In the genomic region with DNA sequence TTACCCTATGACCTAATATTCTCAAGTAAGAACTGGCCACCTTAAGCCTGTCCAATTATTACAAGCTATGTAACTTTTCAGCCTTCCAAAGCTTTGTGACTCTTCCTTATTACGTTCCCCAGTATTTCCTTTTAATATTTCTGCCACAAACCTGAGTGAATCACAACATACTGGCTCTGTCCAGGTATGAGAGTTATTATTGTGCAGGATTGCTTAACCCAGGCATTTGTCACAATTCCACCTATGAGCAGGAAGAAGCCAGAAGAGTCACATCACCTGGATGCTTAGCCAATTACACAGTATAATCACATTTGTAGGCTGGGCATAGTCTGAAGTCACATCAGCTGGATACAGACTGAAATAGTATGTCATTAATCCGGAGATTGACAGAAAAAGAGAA, we compare ENCODE assay signal across 15 cellular contexts. TPM values are rescaled to one million over a fixed set of nuclear protein-coding genes. Genes with fewer than 3 reads are reported as not detected.
"Had no signal": no experiment of that assay in that cellular context is flagged by ENCODE, and none has a peak within 500 bp of the region (broad histone marks: within the 10 kb centered on the region; RNA-seq: fewer than 3 reads in every experiment).

No MANE protein-coding gene starts in this region.

RNA-seq across cellular contexts. Expression of a gene that starts 8.6 kb away (rescaled TPM):
- total RNA-seq: activated B cell treated with CpG ODN at 0.5 μM for 24 hours; activated CD4-positive, alpha-beta memory T cell treated with anti-CD3 and anti-CD28 coated beads for 36 hours; activated CD4-positive, alpha-beta memory T cell treated with anti-CD3 and anti-CD28 coated beads, Interleukin-2, amount 10 ng/mL, durations not matched to agents 7 days and 5 days; activated CD4-positive, alpha-beta T cell treated with anti-CD3 and anti-CD28 coated beads for 36 hours; activated CD4-positive, alpha-beta T cell treated with anti-CD3 and anti-CD28 coated beads, Interleukin-2, amount 10 ng/mL, durations not matched to agents 24 days and 14 days; activated CD4-positive, alpha-beta T cell treated with anti-CD3 and anti-CD28 coated beads, Interleukin-2, amount 10 ng/mL, durations not matched to agents 7 days and 5 days; activated CD8-positive, alpha-beta memory T cell treated with anti-CD3 and anti-CD28 coated beads for 36 hours; activated CD8-positive, alpha-beta memory T cell treated with anti-CD3 and anti-CD28 coated beads, Interleukin-2, amount 10 ng/mL, durations not matched to agents 7 days and 5 days; activated CD8-positive, alpha-beta T cell treated with anti-CD3 and anti-CD28 coated beads for 36 hours; activated CD8-positive, alpha-beta T cell treated with anti-CD3 and anti-CD28 coated beads, Interleukin-2, amount 10 ng/mL, durations not matched to agents 7 days and 5 days; T-cell; T-helper 1 cell treated with Interleukin-12 subunit alpha and Interleukin-12 subunit beta and Interleukin-4 antibody, amounts not matched to agents 30 ng/mL and 1 ng/mL, for 36 hours; T-helper 17 cell; T-helper 2 cell treated with Interferon-gamma antibody and Interleukin-4, amounts not matched to agents 100 ng/mL and 5 ng/mL, for 36 hours; WTC11 had no signal
